In genomic region chr7:128006550-128007292, GRCh38 we compare ENCODE assay signal across 22 cellular contexts.
"Had no signal": no experiment of that assay in that cellular context is flagged by ENCODE, and none has a peak within 500 bp of the region (broad histone marks: within the 10 kb centered on the region; RNA-seq: fewer than 3 reads in every experiment).

No MANE protein-coding gene starts in this region.

- H3K27ac Mint-ChIP-seq: activated naive CD4-positive, alpha-beta T cell treated with anti-CD3 and anti-CD28 coated beads, Interleukin-2, amount 50 U/mL, for 24 hours; memory B cell; naive thymus-derived CD8-positive, alpha-beta T cell had no signal

- H3K4me1 ChIP-seq: colonic mucosa, tibial artery had no signal

- DNase-seq: activated CD4-positive, alpha-beta T cell treated with anti-CD3 and anti-CD28 coated beads for 1 hour; activated CD8-positive, alpha-beta memory T cell treated with anti-CD3 and anti-CD28 coated beads for 24 hours; activated effector memory CD4-positive, alpha-beta T cell treated with anti-CD3 and anti-CD28 coated beads, Interleukin-2, amount 50 U/mL, for 16 hours; activated T-cell treated with anti-CD3 and anti-CD28 coated beads, Interleukin-2, amount 50 U/mL, for 72 hours; colonic mucosa; erythroblast; foreskin melanocyte; kidney; left ventricle myocardium inferior; naive thymus-derived CD8-positive, alpha-beta T cell; stimulated activated CD4-positive, alpha-beta T cell treated with anti-CD3 and anti-CD28 coated beads, Interleukin-12 subunit alpha, Interleukin-12 subunit beta, amount 100 ng/mL, for 4 hours; stimulated activated CD4-positive, alpha-beta T cell treated with anti-CD3 and anti-CD28 coated beads, Interleukin-1b, Interleukin-23, amount 100 ng/mL, for 48 hours; stimulated activated CD8-positive, alpha-beta memory T cell treated with anti-CD3 and anti-CD28 coated beads, Interleukin-4, amount 100 ng/mL, for 48 hours; stimulated activated naive CD4-positive, alpha-beta T cell treated with Interleukin-2 at 50 U/mL for 16 hours; SW 1271; T-helper 2 cell; tibial artery; WERI-Rb-1 had no signal

- H3K9me3 Mint-ChIP-seq: activated naive CD4-positive, alpha-beta T cell treated with anti-CD3 and anti-CD28 coated beads, Interleukin-2, amount 50 U/mL, for 24 hours; activated T-cell treated with anti-CD3 and anti-CD28 coated beads, Interleukin-2, amount 50 U/mL, for 72 hours; memory B cell; naive thymus-derived CD8-positive, alpha-beta T cell had no signal

- ATAC-seq: activated T-cell treated with anti-CD3 and anti-CD28 coated beads, Interleukin-2, amount 50 U/mL, for 72 hours; naive thymus-derived CD8-positive, alpha-beta T cell had no signal

- H3K4me3 ChIP-seq: adrenal gland, cardiac muscle cell, colonic mucosa, left ventricle myocardium inferior, tibial artery had no signal

- H3K9me3 ChIP-seq: adrenal gland, colonic mucosa, left ventricle myocardium inferior, tibial artery had no signal

- H3K36me3 ChIP-seq: adrenal gland, cardiac muscle cell, colonic mucosa, left ventricle myocardium inferior, tibial artery, WERI-Rb-1 had no signal

- H3K4me3 Mint-ChIP-seq: activated naive CD4-positive, alpha-beta T cell treated with anti-CD3 and anti-CD28 coated beads, Interleukin-2, amount 50 U/mL, for 24 hours; activated T-cell treated with anti-CD3 and anti-CD28 coated beads, Interleukin-2, amount 50 U/mL, for 72 hours; memory B cell; naive thymus-derived CD8-positive, alpha-beta T cell had no signal

- H3K27me3 Mint-ChIP-seq: activated naive CD4-positive, alpha-beta T cell treated with anti-CD3 and anti-CD28 coated beads, Interleukin-2, amount 50 U/mL, for 24 hours; memory B cell had no signal
